8 cellular contexts compared by ENCODE assay signal in genomic region chr14:24334431-24335271, GRCh38. TPM values are rescaled to one million over a fixed set of nuclear protein-coding genes. Genes with fewer than 3 reads are reported as not detected.
DNase-seq lines count a peak whose midpoint lies in the region; ATAC-seq, FAIRE-seq and TF ChIP-seq lines count a peak whose summit lies in the region.

Gene ADCY4 (minus strand): TSS chr14:24335071. CDS start chr14:24334652, 419 bp downstream.

- peak within 1 kb of the TSS; percentile 49 for H2AFZ ChIP-seq in astrocyte (ENCODE audit: low read depth, low read length)

- H3K27me3 ChIP-seq in MG63 (no peaks in the 10 kb centered on the region), astrocyte (ENCODE audit: insufficient read depth, low read length) (peaks cover 56% of the 10 kb centered on the region)

- no peaks in the 10 kb centered on the region for H3K4me1 Mint-ChIP-seq in astrocyte (ENCODE audit: low read depth, unreplicated experiment)
- H3K4me1 Mint-ChIP-seq in stimulated activated effector memory CD8-positive, alpha-beta T cell treated with anti-CD3 and anti-CD28 coated beads, Interleukin-12 subunit alpha, Interleukin-12 subunit beta, amount 100 ng/mL, for 72 hours, result peaks cover 66% of the 10 kb centered on the region

- H3K4me2 ChIP-seq in astrocyte (ENCODE audit: low read length), result peak within 1 kb of the TSS; percentile 72

- H3K27ac ChIP-seq in astrocyte (ENCODE audit: low read depth, low read length), result no peak within 1 kb of the TSS

- H4K20me1 ChIP-seq in astrocyte (ENCODE audit: insufficient read depth, low read length), result no peaks in the 10 kb centered on the region

- peaks cover 16% of the 10 kb centered on the region for H3K4me1 ChIP-seq in astrocyte (ENCODE audit: insufficient read depth, low read length)

- in situ Hi-C loops in G401 (cut with HindIII; ENCODE audit: low sequenced_read_pairs), result loop anchor here (5.0 kb wide), 1 partner anchor 88 kb away; no protein-coding TSS in a partner anchor
- in situ Hi-C loops in KBM-7 (cut with MboI; ENCODE audit: low pct_unique_long_range_greater_than_20kb, low sequenced_read_pairs), result loop anchor here (10.0 to 25.0 kb wide), 2 partner anchors 100 to 353 kb away; no protein-coding TSS in a partner anchor

- no peak for FAIRE-seq in astrocyte (lab: Jason Lieb, UNC)

- no peaks in the 10 kb centered on the region for H3K36me3 ChIP-seq in MG63
- H3K36me3 ChIP-seq in astrocyte (ENCODE audit: insufficient read depth, low read length), result no peaks in the 10 kb centered on the region

- no peak within 1 kb of the TSS for H3K27ac Mint-ChIP-seq in astrocyte (ENCODE audit: unreplicated experiment)
- H3K27ac Mint-ChIP-seq in stimulated activated effector memory CD8-positive, alpha-beta T cell treated with anti-CD3 and anti-CD28 coated beads, Interleukin-12 subunit alpha, Interleukin-12 subunit beta, amount 100 ng/mL, for 72 hours, result no peak within 1 kb of the TSS

- peaks cover 7% of the 10 kb centered on the region for H3K9me3 Mint-ChIP-seq in astrocyte (ENCODE audit: unreplicated experiment)
- no peaks in the 10 kb centered on the region for H3K9me3 Mint-ChIP-seq in stimulated activated effector memory CD8-positive, alpha-beta T cell treated with anti-CD3 and anti-CD28 coated beads, Interleukin-12 subunit alpha, Interleukin-12 subunit beta, amount 100 ng/mL, for 72 hours

- no peak within 1 kb of the TSS for H3K9ac ChIP-seq in astrocyte (ENCODE audit: low read length)

- H3K36me3 Mint-ChIP-seq in astrocyte (ENCODE audit: low read depth, unreplicated experiment), result peaks cover 2% of the 10 kb centered on the region
- peaks cover 33% of the 10 kb centered on the region for H3K36me3 Mint-ChIP-seq in stimulated activated effector memory CD8-positive, alpha-beta T cell treated with anti-CD3 and anti-CD28 coated beads, Interleukin-12 subunit alpha, Interleukin-12 subunit beta, amount 100 ng/mL, for 72 hours

- no peaks in the 10 kb centered on the region for H3K79me2 ChIP-seq in astrocyte (ENCODE audit: insufficient read depth, low read length)

- ATAC-seq in stimulated activated effector memory CD8-positive, alpha-beta T cell treated with anti-CD3 and anti-CD28 coated beads, Interleukin-12 subunit alpha, Interleukin-12 subunit beta, amount 100 ng/mL, for 72 hours, result no peak
- ATAC-seq in GM21786 (IDR thresholded peaks at IDR 0.05; ENCODE audit: unreplicated experiment), result no peak

- TF ChIP-seq CTCF in astrocyte (IDR thresholded peaks at IDR 0.05; ENCODE audit: insufficient read depth, low read depth, low read length), result no peak

- H3K4me3 Mint-ChIP-seq in astrocyte (ENCODE audit: unreplicated experiment), result peak within 1 kb of the TSS; percentile 34
- peak within 1 kb of the TSS; percentile 78 for H3K4me3 Mint-ChIP-seq in stimulated activated effector memory CD8-positive, alpha-beta T cell treated with anti-CD3 and anti-CD28 coated beads, Interleukin-12 subunit alpha, Interleukin-12 subunit beta, amount 100 ng/mL, for 72 hours

- peaks cover 77% of the 10 kb centered on the region for H3K27me3 Mint-ChIP-seq in astrocyte (ENCODE audit: low read depth, unreplicated experiment)

- H3K9me3 ChIP-seq in MG63, result no peaks in the 10 kb centered on the region
- no peaks in the 10 kb centered on the region for H3K9me3 ChIP-seq in astrocyte (ENCODE audit: insufficient read depth, low read depth, low read length)

- DNase-seq in MG63 (no peak), astrocyte (ENCODE audit: low read depth) (no peak), iPS-NIHi11 (ENCODE audit: low spot score) (peak; percentile 52), G401 (ENCODE audit: low spot score) (no peak), KBM-7 (no peak)
- DNase-seq in stimulated activated effector memory CD8-positive, alpha-beta T cell treated with anti-CD3 and anti-CD28 coated beads, Interleukin-12 subunit alpha, Interleukin-12 subunit beta, amount 100 ng/mL, for 72 hours (ENCODE audit: low spot score in 2 of 2), result peak in 1 of 2 donors; percentile 66
- no peak for DNase-seq in stimulated activated CD4-positive, alpha-beta T cell treated with anti-CD3 and anti-CD28 coated beads, Interleukin-1b, Interleukin-23, amount 100 ng/mL, for 48 hours

- H3K4me3 ChIP-seq in MG63 (peak within 1 kb of the TSS; percentile 30), astrocyte (ENCODE audit: insufficient read depth, low read depth, low read length) (peak within 1 kb of the TSS; percentile 20)

RNA-seq across cellular contexts. Expression of gene ADCY4, which starts in this region (rescaled TPM):
- not detected in 2 replicates for total RNA-seq in MG63 (2014; rRNA removed; shearing (Covaris generic); ENCODE audit: low replicate concordance)
- total RNA-seq in astrocyte, result 0.32 and 0.67 TPM in 2 replicates
- total RNA-seq in G401 (2014; rRNA removed; shearing (Covaris generic)), result not detected in 2 replicates
